ENCODE assay signal across 29 cellular contexts in genomic region chr7:98651760-98652159, GRCh38. TPM values are rescaled to one million over a fixed set of nuclear protein-coding genes. Genes with fewer than 3 reads are reported as not detected.
"Had no signal": no experiment of that assay in that cellular context is flagged by ENCODE, and none has a peak within 500 bp of the region (broad histone marks: within the 10 kb centered on the region; RNA-seq: fewer than 3 reads in every experiment).

No MANE protein-coding gene starts in this region.

- H3K27ac ChIP-seq: body of pancreas, esophagus muscularis mucosa, gastroesophageal sphincter, WERI-Rb-1 had no signal

- ATAC-seq: activated CD4-positive, CD25-positive, alpha-beta regulatory T cell treated with anti-CD3 and anti-CD28 coated beads, Interleukin-2, amount 50 U/mL, for 24 hours; activated CD8-positive, alpha-beta T cell treated with anti-CD3 and anti-CD28 coated beads for 36 hours; activated T-cell treated with anti-CD3 and anti-CD28 coated beads, Interleukin-2, amount 50 U/mL, for 4 hours; activated T-helper 17 cell treated with anti-CD3 and anti-CD28 coated beads, Interleukin-2, amount 50 U/mL, for 72 hours; body of pancreas; effector memory CD8-positive, alpha-beta T cell; gastroesophageal sphincter; T-helper 17 cell had no signal

- H3K4me3 ChIP-seq: body of pancreas, esophagus muscularis mucosa, gastroesophageal sphincter had no signal

- H3K9me3 ChIP-seq: body of pancreas, gastroesophageal sphincter had no signal

- H3K36me3 ChIP-seq: esophagus muscularis mucosa, gastroesophageal sphincter, WERI-Rb-1 had no signal

- DNase-seq: activated B cell treated with CpG ODN at 0.5 μM for 24 hours; activated CD4-positive, alpha-beta T cell treated with anti-CD3 and anti-CD28 coated beads for 48 hours; activated CD4-positive, alpha-beta T cell treated with anti-CD3 and anti-CD28 coated beads, Interleukin-2, amount 50 U/mL, for 1 hour; activated CD4-positive, alpha-beta T cell treated with anti-CD3 and anti-CD28 coated beads, Interleukin-2, amount 50 U/mL, for 48 hours; activated CD8-positive, alpha-beta memory T cell treated with anti-CD3 and anti-CD28 coated beads for 24 hours; activated CD8-positive, alpha-beta T cell treated with anti-CD3 and anti-CD28 coated beads for 36 hours; activated effector memory CD4-positive, alpha-beta T cell treated with Interleukin-2 at 50 U/mL for 16 hours; activated gamma-delta T cell treated with Interleukin-2 at 50 U/mL for 16 hours; activated naive CD4-positive, alpha-beta T cell treated with anti-CD3 and anti-CD28 coated beads, Interleukin-2, amount 50 U/mL, for 16 hours; activated naive CD4-positive, alpha-beta T cell treated with Interleukin-2 at 50 U/mL for 16 hours; activated T-cell treated with anti-CD3 and anti-CD28 coated beads, Interleukin-2, amount 50 U/mL, for 4 hours; amygdala; body of pancreas; caudate nucleus; cortex of kidney; dermis blood vessel endothelial cell; effector CD4-positive, alpha-beta T cell; effector memory CD8-positive, alpha-beta T cell; erythroblast; foreskin melanocyte; T-helper 1 cell; T-helper 17 cell; T1000; WERI-Rb-1 had no signal

- H3K27me3 ChIP-seq: body of pancreas, gastroesophageal sphincter had no signal

- H3K4me1 ChIP-seq: body of pancreas, esophagus muscularis mucosa, gastroesophageal sphincter had no signal

- FAIRE-seq: colon had no signal

RNA-seq across cellular contexts. Expression of gene NPTX2, which starts 34.7 kb away (rescaled TPM):
- total RNA-seq: activated B cell treated with CpG ODN at 0.5 μM for 24 hours; activated T-helper 17 cell treated with anti-CD3 and anti-CD28 coated beads, Interleukin-2, amount 50 U/mL, for 72 hours; T-helper 17 cell had no signal
